In genomic region chr17:61250335-61250890, GRCh38 we compare ENCODE assay signal across 9 cellular contexts.
A peak's percentile ranks its signal among the peaks of the same experiment; 100 is the strongest.
DNase-seq lines count a peak whose midpoint lies in the region; ATAC-seq and TF ChIP-seq lines count a peak whose summit lies in the region.
"Had no signal": no experiment of that assay in that cellular context is flagged by ENCODE, and none has a peak within 500 bp of the region (broad histone marks: within the 10 kb centered on the region; RNA-seq: fewer than 3 reads in every experiment).

No MANE protein-coding gene starts in this region.

- no peak overlapping the region for H3K27ac Mint-ChIP-seq in Calu3 (ENCODE audit: unreplicated experiment)
- H3K27ac Mint-ChIP-seq: CD4-positive, alpha-beta memory T cell had no signal

- no peaks in the 10 kb centered on the region for H3K9me3 Mint-ChIP-seq in Calu3 (ENCODE audit: low read depth, unreplicated experiment)
- H3K9me3 Mint-ChIP-seq: CD4-positive, alpha-beta memory T cell had no signal

- 71 to 73% methylated on average over 5 to 6 of the region's 6 CpGs for WGBS in mesodermal cell (ENCODE audit: insufficient coverage in 2 of 2), 2 experiments

- ATAC-seq in GM19395 (IDR thresholded peaks at IDR 0.05; ENCODE audit: unreplicated experiment) (no peak), HG03439 (IDR thresholded peaks at IDR 0.05; ENCODE audit: unreplicated experiment) (no peak)

- no peaks in the 10 kb centered on the region for H3K27me3 Mint-ChIP-seq in Calu3 (ENCODE audit: unreplicated experiment)
- H3K27me3 Mint-ChIP-seq: CD4-positive, alpha-beta memory T cell had no signal

- H3K4me1 Mint-ChIP-seq in Calu3 (ENCODE audit: low read depth, unreplicated experiment), result no peaks in the 10 kb centered on the region

- in situ Hi-C loops in astrocyte of the spinal cord (cut with HindIII; ENCODE audit: low sequenced_read_pairs), result no loop called here

- intact Hi-C loops in Calu3 (cut with micrococcal nuclease; ENCODE audit: unreplicated experiment), result no loop called here

- CTCF ChIA-PET in Calu3 (lab: Charles Lee), result no interaction called here

- peaks cover 28% of the 10 kb centered on the region for H3K4me1 ChIP-seq in mesodermal cell (ENCODE audit: control insufficient read depth, insufficient read depth, low read length, poor library complexity, severe bottlenecking)

- H3K36me3 Mint-ChIP-seq in Calu3 (ENCODE audit: insufficient read depth, unreplicated experiment), result no peaks in the 10 kb centered on the region
- H3K36me3 Mint-ChIP-seq: CD4-positive, alpha-beta memory T cell had no signal

- no peaks in the 10 kb centered on the region for H3K9me3 ChIP-seq in mesodermal cell (ENCODE audit: control insufficient read depth, low read length)

- DNase-seq in A172 (ENCODE audit: low spot score) (peak; percentile 64), LoVo (ENCODE audit: low spot score) (peak; percentile 71), astrocyte of the spinal cord (ENCODE audit: low read depth, low spot score) (peak; percentile 75), Calu3 (no peak), SW480 (ENCODE audit: low spot score) (no peak)
- DNase-seq: CD4-positive, alpha-beta memory T cell had no signal

- peak overlapping the region; percentile 73 for H3K27ac ChIP-seq in mesodermal cell (ENCODE audit: low read depth, low read length, severe bottlenecking)

- no TSS peak for BruUV-seq in Calu3 (replicated peaks; lab: Mats Ljungman, UMichigan)

- TF ChIP-seq CTCF in astrocyte of the spinal cord (IDR thresholded peaks at IDR 0.05; ENCODE audit: low read depth, low read length) (no peak), Calu3 (IDR thresholded peaks at IDR 0.05; ENCODE audit: unreplicated experiment) (no peak)

- H3K36me3 ChIP-seq in mesodermal cell (ENCODE audit: control insufficient read depth, insufficient read depth, low read length), result no peaks in the 10 kb centered on the region

- H3K4me3 ChIP-seq in astrocyte of the spinal cord (ENCODE audit: low read depth, low read length) (no peak overlapping the region), mesodermal cell (ENCODE audit: extremely low read depth, insufficient read depth, low read length, poor library complexity, severe bottlenecking) (no peak overlapping the region)

- no peak overlapping the region for H3K4me3 Mint-ChIP-seq in Calu3 (ENCODE audit: low read depth, unreplicated experiment)
- H3K4me3 Mint-ChIP-seq: CD4-positive, alpha-beta memory T cell had no signal

Comparison
In these comparisons a context has a peak if more than half of its experiments do, and no peak if none do; other contexts are left out.
1. DNase-seq: peak in A172 (single experiment), LoVo (single experiment) and astrocyte of the spinal cord (single experiment); none in Calu3 (single experiment) and SW480 (single experiment).